8 cellular contexts compared by ENCODE assay signal in genomic region chr5:42057254-42057690, GRCh38.
DNase-seq lines count a peak whose midpoint lies in the region; ATAC-seq and TF ChIP-seq lines count a peak whose summit lies in the region.

No MANE protein-coding gene starts in this region.

- no peak for TF ChIP-seq POLR2A in gastrocnemius medialis (IDR thresholded peaks at IDR 0.05)

- H3K9me3 ChIP-seq in PC-3 (ENCODE audit: low read length) = no peaks in the 10 kb centered on the region
- no peaks in the 10 kb centered on the region for H3K9me3 ChIP-seq in gastrocnemius medialis

- no peaks in the 10 kb centered on the region for H3K79me2 ChIP-seq in PC-3 (ENCODE audit: low read length)

- H3K9ac ChIP-seq in PC-3 (ENCODE audit: low read length) = no peak overlapping the region

- no peaks in the 10 kb centered on the region for H3F3A ChIP-seq in PC-3 (ENCODE audit: low read length, unreplicated experiment)

- POLR2A ChIA-PET in PC-3 (lab: Charles Lee; ENCODE audit: unreplicated experiment) = no interaction called here

- H3K4me3 ChIP-seq in PC-3 (ENCODE audit: low read length) (no peak overlapping the region), gastrocnemius medialis (no peak overlapping the region)

- peaks cover 9% of the 10 kb centered on the region for H3K27me3 ChIP-seq in PC-3 (ENCODE audit: low read length)
- H3K27me3 ChIP-seq in gastrocnemius medialis = no peaks in the 10 kb centered on the region

- in situ Hi-C loops in gastrocnemius medialis (cut with MboI; ENCODE audit: low sequenced_read_pairs in 4 of 4) = loop anchor here (5.0 to 25.0 kb wide), 3 partner anchors 195 to 202 kb away; partner anchors contain the start of gene OXCT1 (in 1 of the 4)

- 0 out of 2 replicates have a peak overlapping the region, but pooled peaks have one; percentile 2 for H3K4me2 ChIP-seq in PC-3 (ENCODE audit: low read length)

- ATAC-seq in GM21367 (IDR thresholded peaks at IDR 0.05; ENCODE audit: unreplicated experiment) (peak; percentile 91), HG03571 (IDR thresholded peaks at IDR 0.05; ENCODE audit: unreplicated experiment) (peak; percentile 90), PC-3 (peak; percentile 62), gastrocnemius medialis (peak in 1 of 2 donors; percentile 44)

- TF ChIP-seq CTCF in PC-3 (conservative IDR thresholded peaks at IDR 0.05; ENCODE audit: low read depth, low read length) (peak; percentile 93), gastrocnemius medialis (IDR thresholded peaks at IDR 0.05 in 4 of 5, conservative IDR thresholded peaks at IDR 0.05 in 1 of 5) (peak in 4 of 5 experiments; percentile 42 to 71 (median 51))

- no TSS peak for BruUV-seq in PC-3 (replicated peaks; lab: Mats Ljungman, UMichigan)

- DNase-seq in DMS53 (lab: John Stamatoyannopoulos, UW) = peak; percentile 69
- peak; percentile 86 for DNase-seq in PC-3
- peak; percentile 17 for DNase-seq in activated T-helper 1 cell treated with Interleukin-2 at 50 U/mL for 16 hours (ENCODE audit: low read depth)
- DNase-seq in globus pallidus (ENCODE audit: low spot score) = peak; percentile 13
- peak in 1 of 2 donors; percentile 19 for DNase-seq in gastrocnemius medialis
- no peak for DNase-seq in DMS114 treated with DMSO at 0.1 percent for 48 hours (lab: John Stamatoyannopoulos, UW; ENCODE audit: unreplicated experiment)

- H3K9me2 ChIP-seq in PC-3 (replicated peaks; ENCODE audit: low read length) = no peaks in the 10 kb centered on the region

- H3K4me1 ChIP-seq in PC-3 (ENCODE audit: insufficient read depth, low read length) = peaks cover 11% of the 10 kb centered on the region; the same call in 1 of the 2 replicates
- H3K4me1 ChIP-seq in gastrocnemius medialis = no peaks in the 10 kb centered on the region

- CTCF ChIA-PET in PC-3 (lab: Charles Lee) = interaction anchor here (0.6 to 1.7 kb wide), 17 partner anchors 12 to 832 kb away, joined by 3 to 44 read pairs (median 3); partner anchors contain the start of gene RIMOC1

- H3K36me3 ChIP-seq in PC-3 (ENCODE audit: low read depth, low read length) (no peaks in the 10 kb centered on the region), gastrocnemius medialis (no peaks in the 10 kb centered on the region)

- intact Hi-C loops in PC-3 (cut with micrococcal nuclease) = loop anchor here (1.0 to 10.0 kb wide), 3 partner anchors 50 to 201 kb away; partner anchors contain the start of gene FBXO4
- intact Hi-C loops in gastrocnemius medialis (cut with DNase I; ENCODE audit: low total_unique reads) = loop anchor here (1.0 kb wide), 1 partner anchor 201 kb away; no protein-coding TSS in a partner anchor

- H4K20me1 ChIP-seq in PC-3 (ENCODE audit: low read length) = no peaks in the 10 kb centered on the region

- H3K27ac ChIP-seq in PC-3 (ENCODE audit: low read length) = no peak overlapping the region
- H3K27ac ChIP-seq in gastrocnemius medialis = no peak overlapping the region

- no peak overlapping the region for H2AFZ ChIP-seq in PC-3 (ENCODE audit: low read length)
